Comparison of ENCODE assay signal across 19 cellular contexts in genomic region chr9:84255701-84256100, GRCh38.
"Had no signal": no experiment of that assay in that cellular context is flagged by ENCODE, and none has a peak within 500 bp of the region (broad histone marks: within the 10 kb centered on the region; RNA-seq: fewer than 3 reads in every experiment).

No MANE protein-coding gene starts in this region.

- DNase-seq: cerebellar nuclear complex; cortex of kidney; effector memory CD8-positive, alpha-beta T cell; hippocampal formation; mammary epithelial cell; naive B cell; stimulated activated CD4-positive, alpha-beta T cell treated with anti-CD3 and anti-CD28 coated beads, Interleukin-2, amount 100 ng/mL, for 24 hours; stimulated activated CD4-positive, alpha-beta T cell treated with anti-CD3 and anti-CD28 coated beads, Interleukin-4, amount 100 ng/mL, for 24 hours; stimulated activated naive CD8-positive, alpha-beta T cell treated with anti-CD3 and anti-CD28 coated beads, Interleukin-15, Interleukin-2, amounts not matched to agents 100 U/mL and 50 U/mL, for 24 hours had no signal

- H3K36me3 Mint-ChIP-seq: naive B cell; stimulated activated effector memory CD8-positive, alpha-beta T cell treated with anti-CD3 and anti-CD28 coated beads, Interleukin-12 subunit alpha, Interleukin-12 subunit beta, amount 100 ng/mL, for 72 hours had no signal

- H3K4me3 ChIP-seq: esophagus muscularis mucosa, gastroesophageal sphincter, heart left ventricle, left lung, testis, tibial nerve had no signal

- H3K4me3 Mint-ChIP-seq: effector memory CD8-positive, alpha-beta T cell; naive B cell; nephron; stimulated activated effector memory CD8-positive, alpha-beta T cell treated with anti-CD3 and anti-CD28 coated beads, Interleukin-12 subunit alpha, Interleukin-12 subunit beta, amount 100 ng/mL, for 72 hours had no signal

- H3K27ac Mint-ChIP-seq: effector memory CD8-positive, alpha-beta T cell; nephron; stimulated activated effector memory CD8-positive, alpha-beta T cell treated with anti-CD3 and anti-CD28 coated beads, Interleukin-12 subunit alpha, Interleukin-12 subunit beta, amount 100 ng/mL, for 72 hours had no signal

- FAIRE-seq: endothelial cell of umbilical vein had no signal

- H3K27me3 ChIP-seq: esophagus muscularis mucosa, foreskin keratinocyte, gastroesophageal sphincter, heart left ventricle, left lung, testis, tibial nerve had no signal

- H3K4me1 ChIP-seq: foreskin keratinocyte, gastroesophageal sphincter, left lung had no signal

- H3K27ac ChIP-seq: esophagus muscularis mucosa, foreskin keratinocyte, heart left ventricle, left lung, testis, tibial nerve had no signal

- H3K36me3 ChIP-seq: esophagus muscularis mucosa, gastroesophageal sphincter, heart left ventricle, left lung, tibial nerve had no signal

- H3K4me1 Mint-ChIP-seq: stimulated activated effector memory CD8-positive, alpha-beta T cell treated with anti-CD3 and anti-CD28 coated beads, Interleukin-12 subunit alpha, Interleukin-12 subunit beta, amount 100 ng/mL, for 72 hours had no signal

- H3K9me3 ChIP-seq: esophagus muscularis mucosa, gastroesophageal sphincter, heart left ventricle, left lung, testis, tibial nerve had no signal

- H3K9me3 Mint-ChIP-seq: effector memory CD8-positive, alpha-beta T cell; naive B cell; nephron; stimulated activated effector memory CD8-positive, alpha-beta T cell treated with anti-CD3 and anti-CD28 coated beads, Interleukin-12 subunit alpha, Interleukin-12 subunit beta, amount 100 ng/mL, for 72 hours had no signal
